19 cellular contexts compared by ENCODE assay signal in the genomic region with DNA sequence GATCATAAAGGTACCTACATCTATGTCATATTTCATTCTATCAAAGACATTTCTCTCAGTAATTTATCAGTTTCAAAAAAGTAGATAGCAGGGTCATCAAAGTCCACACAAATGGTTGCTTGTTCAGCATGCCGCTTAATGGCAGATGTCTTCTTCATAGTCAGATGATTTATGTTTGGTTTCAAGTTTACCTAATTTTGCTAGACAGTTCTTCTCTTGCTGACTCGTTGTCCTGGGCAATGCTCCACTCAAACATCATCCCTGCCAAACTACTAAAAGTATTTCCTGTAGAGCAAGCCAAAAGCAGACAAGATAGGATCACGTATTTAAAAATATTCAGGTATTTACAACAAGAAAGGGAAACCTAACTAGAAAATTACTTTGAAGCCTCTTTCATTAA. TPM values are rescaled to one million over a fixed set of nuclear protein-coding genes. Genes with fewer than 3 reads are reported as not detected.
DNase-seq lines count a peak whose midpoint lies in the region; ATAC-seq and TF ChIP-seq lines count a peak whose summit lies in the region.
"Had no signal": no experiment of that assay in that cellular context is flagged by ENCODE, and none has a peak within 500 bp of the region (broad histone marks: within the 10 kb centered on the region; RNA-seq: fewer than 3 reads in every experiment).

No MANE protein-coding gene starts in this region.

- H3K27ac ChIP-seq in C4-2B (peak overlapping the region; percentile 97), body of pancreas (no peak overlapping the region), vagina (no peak overlapping the region)
- H3K27ac ChIP-seq: coronary artery, SK-N-MC had no signal

- WGBS in body of pancreas, 2 donors, result 47 to 50% methylated on average over 3 of the region's 3 CpGs

- DNase-seq in NCI-H226, result peak; percentile 45
- DNase-seq in cardiac fibroblast (ENCODE audit: low read depth in 2 of 2), result peak; percentile 49 to 64
- peak; percentile 8 to 87 for DNase-seq in lung microvascular endothelial cell (ENCODE audit: low read depth in 2 of 2)
- DNase-seq in cerebellar cortex (ENCODE audit: low spot score), result no peak
- DNase-seq in body of pancreas, result no peak
- DNase-seq in NCI-H1417 (lab: John Stamatoyannopoulos, UW), result no peak
- no peak for DNase-seq in vagina (ENCODE audit: extremely low spot score in 2 of 2)
- DNase-seq: activated CD4-positive, alpha-beta memory T cell treated with anti-CD3 and anti-CD28 coated beads for 36 hours; activated gamma-delta T cell; CD4-positive, alpha-beta memory T cell; GDM1; hypothalamus; NCI-H524 had no signal

- TF ChIP-seq POLR2A in body of pancreas (IDR thresholded peaks at IDR 0.05) (no peak), vagina (IDR thresholded peaks at IDR 0.05) (no peak)

- intact Hi-C loops in body of pancreas (cut with DNase I), result no loop called here
- intact Hi-C loops in vagina (cut with DNase I), result no loop called here

- H3K4me3 ChIP-seq in cardiac fibroblast (replicated peaks in 1 of 2; ENCODE audit: low read depth in 2 of 2, low read length in 2 of 2), result no peak overlapping the region
- H3K4me3 ChIP-seq in body of pancreas, result no peak overlapping the region
- no peak overlapping the region for H3K4me3 ChIP-seq in vagina
- H3K4me3 ChIP-seq: coronary artery, lung, SK-N-MC had no signal

- H3K27me3 ChIP-seq in body of pancreas (no peaks in the 10 kb centered on the region), vagina (no peaks in the 10 kb centered on the region)

- H3K36me3 ChIP-seq in body of pancreas (replicated peaks in 1 of 2; ENCODE audit: insufficient read depth in 1 of 2, low read depth in 2 of 2) (no peaks in the 10 kb centered on the region), vagina (no peaks in the 10 kb centered on the region)

- no peak for ATAC-seq in body of pancreas
- ATAC-seq: stimulated activated effector memory CD8-positive, alpha-beta T cell treated with anti-CD3 and anti-CD28 coated beads, Interleukin-12 subunit alpha, Interleukin-12 subunit beta, amount 100 ng/mL, for 72 hours had no signal

- H3K9me3 ChIP-seq in body of pancreas (no peaks in the 10 kb centered on the region), vagina (no peaks in the 10 kb centered on the region)

- H3K4me1 ChIP-seq in body of pancreas (no peaks in the 10 kb centered on the region), vagina (peaks cover 15% of the 10 kb centered on the region)

- TF ChIP-seq CTCF in C4-2B (conservative IDR thresholded peaks at IDR 0.05) (no peak), cardiac fibroblast (IDR thresholded peaks at IDR 0.05; ENCODE audit: low read depth, low read length) (no peak), body of pancreas (IDR thresholded peaks at IDR 0.05) (no peak), vagina (IDR thresholded peaks at IDR 0.05) (no peak)

RNA-seq across cellular contexts. Expression of gene NUP210L, which starts 13.6 kb away (rescaled TPM):
- under 0.01 and 0.20 TPM in 2 replicates for total RNA-seq in lung microvascular endothelial cell
- not detected for total RNA-seq in body of pancreas
- total RNA-seq in vagina, result not detected
- total RNA-seq: RPMI7951 had no signal

RNA-seq across cellular contexts. Expression of gene TPM3, which starts 50.7 kb away (rescaled TPM):
- 297 and 300 TPM in 2 replicates for total RNA-seq in lung microvascular endothelial cell
- total RNA-seq in body of pancreas, result 100 to 1,000 TPM in 1 of 2 donors, 10 to 100 TPM in 1; 74.2 to 131 TPM
- 138 TPM for total RNA-seq in vagina

Comparison
In these comparisons a context has a peak if more than half of its experiments do, and no peak if none do; other contexts are left out.
1. DNase-seq: peak in NCI-H226 (single experiment), cardiac fibroblast (2 of 2) and lung microvascular endothelial cell (2 of 2); none in cerebellar cortex (single experiment), body of pancreas (0 of 4), NCI-H1417 (0 of 3) and vagina (0 of 2).